Comparison of ENCODE assay signal across 20 cellular contexts in the genomic region with DNA sequence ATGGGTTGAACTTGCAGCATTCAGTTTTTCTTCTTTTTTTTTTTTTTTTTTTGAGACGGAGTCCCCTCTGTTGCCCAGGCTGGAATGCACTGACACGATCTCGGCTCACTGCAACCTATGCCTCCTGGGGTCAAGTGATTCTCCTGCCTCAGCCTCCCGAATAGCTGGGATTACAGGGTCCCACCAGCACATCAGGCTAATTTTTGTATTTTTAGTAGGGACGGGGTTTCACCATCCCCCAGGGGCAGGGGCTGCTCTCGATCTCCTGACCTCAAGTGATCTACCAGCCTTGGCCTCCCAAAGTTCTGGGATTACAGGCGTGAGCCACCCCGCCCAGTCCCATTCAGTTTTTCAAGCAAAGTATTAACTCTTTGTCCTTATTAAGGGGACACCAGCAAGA.
DNase-seq lines count a peak whose midpoint lies in the region; ATAC-seq and TF ChIP-seq lines count a peak whose summit lies in the region.
"Had no signal": no experiment of that assay in that cellular context is flagged by ENCODE, and none has a peak within 500 bp of the region (broad histone marks: within the 10 kb centered on the region; RNA-seq: fewer than 3 reads in every experiment).

No MANE protein-coding gene starts in this region.

- H3K27me3 ChIP-seq in mammary epithelial cell (ENCODE audit: insufficient read depth, low read length): no peaks in the 10 kb centered on the region
- H3K27me3 ChIP-seq in breast epithelium: no peaks in the 10 kb centered on the region
- no peaks in the 10 kb centered on the region for H3K27me3 ChIP-seq in IMR-90 (ENCODE audit: control insufficient read depth, insufficient read depth, low read length)
- H3K27me3 ChIP-seq in Panc1 (ENCODE audit: control insufficient read depth, insufficient read depth, low read length): no peaks in the 10 kb centered on the region
- H3K27me3 ChIP-seq in neuronal stem cell (ENCODE audit: control insufficient read depth in 3 of 3, insufficient read depth in 3 of 3, low read depth in 1 of 3, low read length in 3 of 3): no peaks in the 10 kb centered on the region

- H2AFZ ChIP-seq in mammary epithelial cell (ENCODE audit: low read depth, low read length) (no peak overlapping the region), IMR-90 (replicated peaks; ENCODE audit: low read length, poor library complexity) (no peak overlapping the region), neuronal stem cell (ENCODE audit: low read length) (peak overlapping the region; percentile 1)

- H3K23ac ChIP-seq in IMR-90 (ENCODE audit: low read depth, low read length) (no peak overlapping the region), neuronal stem cell (ENCODE audit: low read depth, low read length, poor library complexity) (no peak overlapping the region)

- H3K79me2 ChIP-seq in mammary epithelial cell (ENCODE audit: insufficient read depth, low read length): peaks cover 10% of the 10 kb centered on the region

- TF ChIP-seq POLR2A in breast epithelium (IDR thresholded peaks at IDR 0.05) (no peak), IMR-90 (IDR thresholded peaks at IDR 0.05; ENCODE audit: low read depth, low read length) (no peak)

- H3K79me1 ChIP-seq in IMR-90 (ENCODE audit: low read depth in 1 of 2, low read length in 2 of 2) (peaks cover 0 to 2% of the 10 kb centered on the region in 2 experiments; a peak in 1 of 4 replicates), neuronal stem cell (ENCODE audit: low read depth, low read length) (no peaks in the 10 kb centered on the region)

- 98% methylated on average over 8 of the region's 8 CpGs for WGBS in mammary epithelial cell (ENCODE audit: low coverage, missing lambda C conversion rate)
- 80% methylated on average over 1 of the region's 8 CpGs; no CpG with 5 or more reads in 1 of the 2 experiments for WGBS in IMR-90 (ENCODE audit: extremely low coverage in 2 of 2, insufficient read length in 1 of 2), 2 experiments
- WGBS in neuronal stem cell (ENCODE audit: extremely low coverage in 2 of 2, insufficient read length in 2 of 2, insufficient replicate concordance in 1 of 2), 2 donors: no CpG with 5 or more reads among the region's 8 CpGs

- H3K4me2 ChIP-seq in mammary epithelial cell (ENCODE audit: insufficient read depth, low read depth, low read length) (peak overlapping the region; percentile 88), IMR-90 (ENCODE audit: low read depth, low read length) (no peak overlapping the region), neuronal stem cell (ENCODE audit: insufficient read depth, low read length, poor library complexity, severe bottlenecking) (no peak overlapping the region)

- no peak overlapping the region for H2AK5ac ChIP-seq in IMR-90 (ENCODE audit: low read depth, low read length)
- no peak overlapping the region for H2AK5ac ChIP-seq in neuronal stem cell (ENCODE audit: low read depth, low read length)

- H3K4me1 ChIP-seq in mammary epithelial cell (ENCODE audit: insufficient read depth, low read length) (peaks cover 16% of the 10 kb centered on the region), breast epithelium (peaks cover 0 to 3% of the 10 kb centered on the region in 2 donors), IMR-90 (ENCODE audit: control insufficient read depth, insufficient read depth, low read length) (peaks cover 2% of the 10 kb centered on the region; the same call in 1 of the 2 replicates), Panc1 (ENCODE audit: control insufficient read depth, insufficient read depth, low read length) (peaks cover 43% of the 10 kb centered on the region), neuronal stem cell (ENCODE audit: control insufficient read depth in 2 of 2, insufficient read depth in 1 of 2, low read depth in 1 of 2, low read length in 2 of 2) (peaks cover 0 to 4% of the 10 kb centered on the region in 2 donors)

- H2BK20ac ChIP-seq in IMR-90 (ENCODE audit: low read depth, low read length): no peak overlapping the region; the same call in 1 of the 2 replicates

- H4K91ac ChIP-seq in IMR-90 (ENCODE audit: insufficient read depth, low read depth, low read length) (peak overlapping the region; percentile 54), neuronal stem cell (ENCODE audit: low read depth, low read length, poor library complexity) (no peak overlapping the region)

- in situ Hi-C loops in mammary epithelial cell (cut with MboI; ENCODE audit: low sequenced_read_pairs in 2 of 2): loop anchor here (25.0 kb wide), 4 partner anchors 793 to 1093 kb away; a partner anchor contains a TSS
- in situ Hi-C loops in IMR-90 (cut with MboI; ENCODE audit: low sequenced_read_pairs): loop anchor here (10.0 to 25.0 kb wide), 3 partner anchors 843 to 1095 kb away; a partner anchor contains a TSS
- in situ Hi-C loops in Panc1 (cut with HindIII; ENCODE audit: low pct_unique_long_range_greater_than_20kb, low sequenced_read_pairs): no loop called here

- dilution Hi-C loops in mammary epithelial cell (cut with HindIII; ENCODE audit: low sequenced_read_pairs) (loop anchor here (25.0 kb wide), 2 partner anchors 757 to 943 kb away; a partner anchor contains a TSS), IMR-90 (cut with HindIII; ENCODE audit: low sequenced_read_pairs, unreplicated experiment) (loop anchor here (25.0 kb wide), 1 partner anchor 757 kb away; a partner anchor contains a TSS)

- H4K5ac ChIP-seq in IMR-90 (ENCODE audit: low read depth, low read length): no peak overlapping the region

- H3K4ac ChIP-seq in IMR-90 (ENCODE audit: low read depth, low read length) (peak overlapping the region; percentile 54; the same call in 1 of the 2 replicates), neuronal stem cell (ENCODE audit: low read length) (no peak overlapping the region)

- peak overlapping the region; percentile 49 for H2BK5ac ChIP-seq in IMR-90 (ENCODE audit: low read depth, low read length, poor library complexity, severe bottlenecking)
- H2BK5ac ChIP-seq in neuronal stem cell (ENCODE audit: low read length): no peak overlapping the region

- H3K4me3 ChIP-seq in mammary epithelial cell (replicated peaks in 1 of 3; ENCODE audit: insufficient read depth in 1 of 3, low read depth in 2 of 3, low read length in 3 of 3) (no peak overlapping the region), breast epithelium (no peak overlapping the region), IMR-90 (ENCODE audit: insufficient read depth, low read depth, low read length) (no peak overlapping the region), Panc1 (ENCODE audit: low read depth in 2 of 2, low read length in 2 of 2) (peak overlapping the region; percentile 86 to 95; a peak in 3 of 4 replicates), neuronal stem cell (ENCODE audit: low read length in 2 of 2) (no peak overlapping the region)

- POLR2A ChIA-PET in IMR-90 (lab: Charles Lee; ENCODE audit: unreplicated experiment): no interaction called here
- POLR2A ChIA-PET in Panc1 (lab: Charles Lee): no interaction called here

- no peak for TF ChIP-seq CTCF in mammary epithelial cell (conservative IDR thresholded peaks at IDR 0.05 in 1 of 2, IDR thresholded peaks at IDR 0.05 in 1 of 2; ENCODE audit: extremely low read depth in 1 of 2, insufficient read depth in 1 of 2, low read depth in 1 of 2, low read length in 2 of 2)
- TF ChIP-seq CTCF in breast epithelium (IDR thresholded peaks at IDR 0.05): no peak
- no peak for TF ChIP-seq CTCF in IMR-90 (conservative IDR thresholded peaks at IDR 0.05; ENCODE audit: low read depth, low read length)
- no peak for TF ChIP-seq CTCF in Panc1 (IDR thresholded peaks at IDR 0.05)

- H2AK9ac ChIP-seq in IMR-90 (replicated peaks; ENCODE audit: low read depth, low read length, poor library complexity): no peak overlapping the region

- no peak overlapping the region for H3K56ac ChIP-seq in IMR-90 (ENCODE audit: extremely low read depth, insufficient read depth, low read length)

- no peaks in the 10 kb centered on the region for H3K9me3 ChIP-seq in mammary epithelial cell (replicated peaks; ENCODE audit: insufficient read depth, low read length)
- H3K9me3 ChIP-seq in breast epithelium: no peaks in the 10 kb centered on the region
- H3K9me3 ChIP-seq in IMR-90 (ENCODE audit: control insufficient read depth, insufficient read depth, low read length): no peaks in the 10 kb centered on the region
- H3K9me3 ChIP-seq in Panc1 (ENCODE audit: control insufficient read depth, insufficient read depth, low read depth, low read length): no peaks in the 10 kb centered on the region
- H3K9me3 ChIP-seq in neuronal stem cell (replicated peaks in 1 of 2; ENCODE audit: control insufficient read depth in 2 of 2, insufficient read depth in 1 of 2, low read depth in 1 of 2, low read length in 2 of 2): no peaks in the 10 kb centered on the region

- intact Hi-C loops in mammary epithelial cell (cut with micrococcal nuclease): loop anchor here (5.0 kb wide), 2 partner anchors 677 to 818 kb away; a partner anchor contains a TSS
- intact Hi-C loops in breast epithelium (cut with DNase I; ENCODE audit: low total_unique reads): no loop called here
- intact Hi-C loops in IMR-90 (cut with micrococcal nuclease): loop anchor here (5.0 kb wide), 1 partner anchor 933 kb away; a partner anchor contains a TSS
- intact Hi-C loops in Panc1 (cut with micrococcal nuclease; ENCODE audit: unreplicated experiment): no loop called here

- no peaks in the 10 kb centered on the region for H3K9me1 ChIP-seq in IMR-90 (ENCODE audit: insufficient read depth, low read length)

- H3K18ac ChIP-seq in IMR-90 (ENCODE audit: low read depth, low read length) (no peak overlapping the region), neuronal stem cell (ENCODE audit: low read length) (no peak overlapping the region)

- no peak for ATAC-seq in IMR-90 (ENCODE audit: low read depth)
- ATAC-seq in Panc1: no peak
- no peak for ATAC-seq in GM21515 (IDR thresholded peaks at IDR 0.05; ENCODE audit: unreplicated experiment)
- ATAC-seq in HG03097 (IDR thresholded peaks at IDR 0.05; ENCODE audit: low FRiP score, unreplicated experiment): no peak
- ATAC-seq: activated CD4-positive, CD25-positive, alpha-beta regulatory T cell treated with anti-CD3 and anti-CD28 coated beads, Interleukin-2, amount 50 U/mL, for 24 hours had no signal

- H2BK12ac ChIP-seq in neuronal stem cell (ENCODE audit: low read length): no peak overlapping the region

- no peaks in the 10 kb centered on the region for H3K36me3 ChIP-seq in mammary epithelial cell (ENCODE audit: insufficient read depth, low read length)
- no peaks in the 10 kb centered on the region for H3K36me3 ChIP-seq in breast epithelium
- H3K36me3 ChIP-seq in IMR-90 (ENCODE audit: control insufficient read depth, insufficient read depth, low read length): no peaks in the 10 kb centered on the region
- H3K36me3 ChIP-seq in Panc1 (ENCODE audit: control insufficient read depth, insufficient read depth, low read length): no peaks in the 10 kb centered on the region
- H3K36me3 ChIP-seq in neuronal stem cell (replicated peaks in 1 of 2; ENCODE audit: control insufficient read depth in 2 of 2, insufficient read depth in 2 of 2, low read length in 2 of 2): no peaks in the 10 kb centered on the region

- peak overlapping the region; percentile 20 to 27; a peak in 3 of 4 replicates for H4K8ac ChIP-seq in IMR-90 (ENCODE audit: low read depth in 2 of 2, low read length in 2 of 2)
- no peak overlapping the region for H4K8ac ChIP-seq in neuronal stem cell (ENCODE audit: low read depth, low read length)

- H3K9ac ChIP-seq in mammary epithelial cell (ENCODE audit: insufficient read depth, low read length) (no peak overlapping the region), IMR-90 (ENCODE audit: low read depth, low read length) (no peak overlapping the region), neuronal stem cell (ENCODE audit: low read depth, low read length, poor library complexity) (no peak overlapping the region)

- BruUV-seq in mammary epithelial cell (replicated peaks; lab: Mats Ljungman, UMichigan): no TSS peak
- BruUV-seq in IMR-90 (replicated peaks; lab: Mats Ljungman, UMichigan): no TSS peak
- no TSS peak for BruUV-seq in Panc1 (replicated peaks; lab: Mats Ljungman, UMichigan)

- no peak overlapping the region for H2BK15ac ChIP-seq in IMR-90 (ENCODE audit: low read depth, low read length)
- no peak overlapping the region for H2BK15ac ChIP-seq in neuronal stem cell (ENCODE audit: low read length)

- DNase-seq in mammary epithelial cell (no peak), breast epithelium (ENCODE audit: low spot score in 2 of 2) (no peak), IMR-90 (no peak), Panc1 (ENCODE audit: low read depth, low spot score) (no peak), neuronal stem cell (ENCODE audit: low spot score) (no peak), AML-193 (lab: John Stamatoyannopoulos, UW) (no peak)
- DNase-seq: activated CD8-positive, alpha-beta memory T cell treated with anti-CD3 and anti-CD28 coated beads for 24 hours; activated naive CD4-positive, alpha-beta T cell treated with anti-CD3 and anti-CD28 coated beads for 36 hours; activated T-cell treated with anti-CD3 and anti-CD28 coated beads, Interleukin-2, amount 50 U/mL, for 24 hours; amniotic stem cell; cortex of kidney; NCI-H187; NCI-H2227 treated with DMSO at 0.1 percent for 48 hours; NCI-H774; occipital lobe; RPMI8226; substantia nigra had no signal

- CTCF ChIA-PET in mammary epithelial cell (lab: Charles Lee; ENCODE audit: low non-redundant PET) (interaction anchor here (0.6 kb wide), 1 partner anchor 112 kb away, joined by 3 read pairs; no protein-coding TSS in a partner anchor), IMR-90 (lab: Yijun Ruan, JAX) (no interaction called here), Panc1 (lab: Charles Lee) (no interaction called here)

- no peak for TF ChIP-seq RAD21 in IMR-90 (IDR thresholded peaks at IDR 0.05; ENCODE audit: low read length)

- H3K27ac ChIP-seq in mammary epithelial cell (ENCODE audit: insufficient read depth, low read depth, low read length) (no peak overlapping the region), breast epithelium (no peak overlapping the region), IMR-90 (ENCODE audit: insufficient read depth, low read length) (peak overlapping the region; percentile 9; the same call in 1 of the 2 replicates), Panc1 (ENCODE audit: low read length) (peak overlapping the region; percentile 100), neuronal stem cell (replicated peaks; ENCODE audit: low read length) (no peak overlapping the region)

- H2BK120ac ChIP-seq in IMR-90 (ENCODE audit: low read depth, low read length) (peak overlapping the region; percentile 65), neuronal stem cell (ENCODE audit: low read depth, low read length) (no peak overlapping the region)

- H3K14ac ChIP-seq in IMR-90 (replicated peaks; ENCODE audit: low read depth, low read length) (no peak overlapping the region; the same call in 1 of the 2 replicates), neuronal stem cell (ENCODE audit: low read length) (no peak overlapping the region)

- H4K20me1 ChIP-seq in mammary epithelial cell (ENCODE audit: insufficient read depth, low read length): no peaks in the 10 kb centered on the region
- peaks cover 5% of the 10 kb centered on the region; the same call in 1 of the 2 replicates for H4K20me1 ChIP-seq in IMR-90 (ENCODE audit: insufficient read depth, low read length)

Comparison
In these comparisons a context has a peak if more than half of its experiments do, and no peak if none do; other contexts are left out.
1. intact Hi-C loops: an anchor here in mammary epithelial cell (5.0 kb wide) and IMR-90 (5.0 kb wide); none called in breast epithelium and Panc1.
2. H3K27ac ChIP-seq: peak in IMR-90 (single experiment) and Panc1 (single experiment); none in mammary epithelial cell (single experiment), breast epithelium (0 of 2) and neuronal stem cell (single experiment).
3. H3K4me3 ChIP-seq: peak in Panc1 (2 of 2); none in mammary epithelial cell (0 of 3), breast epithelium (0 of 3), IMR-90 (single experiment) and neuronal stem cell (0 of 2).